ENCODE assay signal across 1 cellular context in the genomic region with DNA sequence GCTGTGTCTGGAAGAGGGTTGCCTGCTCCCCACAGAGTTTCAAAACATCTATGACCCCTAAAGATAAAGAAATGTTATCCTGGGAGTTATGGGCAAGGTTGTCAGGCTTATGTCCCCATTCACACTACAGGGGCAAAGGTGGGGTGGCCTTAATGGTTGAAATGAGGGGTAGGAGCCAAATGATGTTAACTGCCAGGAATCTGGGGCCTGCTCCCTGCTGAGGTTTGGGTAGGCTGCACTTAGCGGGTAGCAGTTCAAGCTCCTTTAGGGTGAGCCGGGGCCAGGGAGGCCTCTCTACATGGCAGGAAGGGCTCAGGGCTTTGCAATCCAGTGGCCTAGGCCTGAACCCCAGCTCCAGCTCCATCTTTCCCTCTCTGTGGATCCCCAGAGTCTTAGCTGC.
TF ChIP-seq lines count a peak whose summit lies in the region.

No MANE protein-coding gene starts in this region.

TF ChIP-seq in HepG2, 621 proteins besides CTCF, POLR2A, EP300 and RAD21:
- TF ChIP-seq SP5 (CRISPR knock-in tag; IDR thresholded peaks at IDR 0.05; ENCODE audit: borderline replicate concordance, low read depth) (no peak), ZNF850 (CRISPR knock-in tag; conservative IDR thresholded peaks at IDR 0.05) (no peak), CREM (IDR thresholded peaks at IDR 0.05) (no peak), CREM (CRISPR knock-in tag; IDR thresholded peaks at IDR 0.05) (no peak), ZNF672 (CRISPR knock-in tag; IDR thresholded peaks at IDR 0.05) (no peak), ZFP36L2 (CRISPR knock-in tag; IDR thresholded peaks at IDR 0.05) (no peak), NFE2L1 (CRISPR knock-in tag; IDR thresholded peaks at IDR 0.05; ENCODE audit: borderline replicate concordance) (no peak), PRPF4 (IDR thresholded peaks at IDR 0.05; ENCODE audit: low read depth, low read length, poor library complexity, severe bottlenecking) (no peak), ZMAT3 (CRISPR knock-in tag; conservative IDR thresholded peaks at IDR 0.05) (no peak), EEA1 (CRISPR knock-in tag; IDR thresholded peaks at IDR 0.05; ENCODE audit: borderline replicate concordance) (no peak), ZNF569 (CRISPR knock-in tag; IDR thresholded peaks at IDR 0.05; ENCODE audit: borderline replicate concordance) (no peak), HNRNPLL (IDR thresholded peaks at IDR 0.05; ENCODE audit: low read depth, low read length, poor library complexity, severe bottlenecking) (no peak), NFKBIZ (CRISPR knock-in tag; IDR thresholded peaks at IDR 0.05) (no peak), ZNF160 (CRISPR knock-in tag; IDR thresholded peaks at IDR 0.05) (no peak), ZNF329 (CRISPR knock-in tag; IDR thresholded peaks at IDR 0.05; ENCODE audit: low read depth) (no peak), ZNF484 (CRISPR knock-in tag; IDR thresholded peaks at IDR 0.05; ENCODE audit: borderline replicate concordance, low read depth) (no peak), MAF1 (CRISPR knock-in tag; IDR thresholded peaks at IDR 0.05; ENCODE audit: borderline replicate concordance) (no peak), ZNF263 (CRISPR knock-in tag; IDR thresholded peaks at IDR 0.05) (no peak)
- TF ChIP-seq, protein P1, sequence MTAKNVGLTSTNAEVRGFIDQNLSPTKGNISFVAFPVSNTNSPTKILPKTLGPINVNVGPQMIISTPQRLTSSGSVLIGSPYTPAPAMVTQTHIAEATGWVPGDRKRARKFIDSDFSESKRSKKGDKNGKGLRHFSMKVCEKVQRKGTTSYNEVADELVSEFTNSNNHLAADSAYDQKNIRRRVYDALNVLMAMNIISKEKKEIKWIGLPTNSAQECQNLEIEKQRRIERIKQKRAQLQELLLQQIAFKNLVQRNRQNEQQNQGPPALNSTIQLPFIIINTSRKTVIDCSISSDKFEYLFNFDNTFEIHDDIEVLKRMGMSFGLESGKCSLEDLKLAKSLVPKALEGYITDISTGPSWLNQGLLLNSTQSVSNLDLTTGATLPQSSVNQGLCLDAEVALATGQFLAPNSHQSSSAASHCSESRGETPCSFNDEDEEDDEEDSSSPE (CRISPR knock-in tag; IDR thresholded peaks at IDR 0.05), result no peak
- TF ChIP-seq, protein P2, sequence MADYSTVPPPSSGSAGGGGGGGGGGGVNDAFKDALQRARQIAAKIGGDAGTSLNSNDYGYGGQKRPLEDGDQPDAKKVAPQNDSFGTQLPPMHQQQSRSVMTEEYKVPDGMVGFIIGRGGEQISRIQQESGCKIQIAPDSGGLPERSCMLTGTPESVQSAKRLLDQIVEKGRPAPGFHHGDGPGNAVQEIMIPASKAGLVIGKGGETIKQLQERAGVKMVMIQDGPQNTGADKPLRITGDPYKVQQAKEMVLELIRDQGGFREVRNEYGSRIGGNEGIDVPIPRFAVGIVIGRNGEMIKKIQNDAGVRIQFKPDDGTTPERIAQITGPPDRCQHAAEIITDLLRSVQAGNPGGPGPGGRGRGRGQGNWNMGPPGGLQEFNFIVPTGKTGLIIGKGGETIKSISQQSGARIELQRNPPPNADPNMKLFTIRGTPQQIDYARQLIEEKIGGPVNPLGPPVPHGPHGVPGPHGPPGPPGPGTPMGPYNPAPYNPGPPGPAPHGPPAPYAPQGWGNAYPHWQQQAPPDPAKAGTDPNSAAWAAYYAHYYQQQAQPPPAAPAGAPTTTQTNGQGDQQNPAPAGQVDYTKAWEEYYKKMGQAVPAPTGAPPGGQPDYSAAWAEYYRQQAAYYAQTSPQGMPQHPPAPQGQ (CRISPR knock-in tag; IDR thresholded peaks at IDR 0.05; ENCODE audit: borderline replicate concordance), result no peak
- TF ChIP-seq, protein P3, sequence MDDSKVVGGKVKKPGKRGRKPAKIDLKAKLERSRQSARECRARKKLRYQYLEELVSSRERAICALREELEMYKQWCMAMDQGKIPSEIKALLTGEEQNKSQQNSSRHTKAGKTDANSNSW (CRISPR knock-in tag; IDR thresholded peaks at IDR 0.05; ENCODE audit: borderline replicate concordance), result no peak
